24 cellular contexts compared by ENCODE assay signal in the genomic region with DNA sequence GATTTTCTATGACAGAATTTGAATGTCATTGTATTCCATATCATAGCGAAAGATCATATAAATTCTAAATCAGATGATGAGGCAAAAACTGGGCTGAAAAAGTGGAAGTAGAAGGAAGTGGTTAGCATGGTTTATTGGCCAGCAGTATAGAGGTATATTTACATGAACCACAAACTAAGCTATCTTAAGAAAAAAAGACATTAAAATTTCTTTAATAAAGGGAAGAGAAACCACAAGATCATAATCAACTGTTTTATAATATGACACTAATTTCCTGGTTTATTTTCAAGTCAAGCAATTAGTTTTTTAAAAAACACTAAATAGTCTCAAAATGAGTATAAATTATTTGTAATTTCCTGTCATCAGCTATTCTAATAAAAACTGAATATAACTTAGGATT.
"Had no signal": no experiment of that assay in that cellular context is flagged by ENCODE, and none has a peak within 500 bp of the region (broad histone marks: within the 10 kb centered on the region; RNA-seq: fewer than 3 reads in every experiment).

No MANE protein-coding gene starts in this region.

- H3K36me3 ChIP-seq: gastroesophageal sphincter, heart left ventricle, ovary, right atrium auricular region, spleen, tibial artery, uterus had no signal

- H3K4me3 ChIP-seq: coronary artery, gastroesophageal sphincter, heart left ventricle, ovary, psoas muscle, right atrium auricular region, spleen, tibial artery, uterus had no signal

- DNase-seq: activated CD4-positive, alpha-beta memory T cell treated with anti-CD3 and anti-CD28 coated beads, Interleukin-2, amount 10 ng/mL, durations not matched to agents 7 days and 5 days; activated CD4-positive, alpha-beta T cell treated with anti-CD3 and anti-CD28 coated beads, Interleukin-2, amount 10 ng/mL, durations not matched to agents 24 days and 14 days; activated effector memory CD4-positive, alpha-beta T cell treated with Interleukin-2 at 50 U/mL for 16 hours; activated naive CD4-positive, alpha-beta T cell treated with anti-CD3 and anti-CD28 coated beads for 36 hours; activated naive CD8-positive, alpha-beta T cell treated with anti-CD3 and anti-CD28 coated beads, Interleukin-2, amount 10 ng/mL, durations not matched to agents 7 days and 5 days; activated T-cell treated with anti-CD3 and anti-CD28 coated beads, Interleukin-2, amount 50 U/mL, for 72 hours; amygdala; cerebellar nuclear complex; heart left ventricle; left colon; ovary; psoas muscle; spleen; stimulated activated naive CD8-positive, alpha-beta T cell treated with anti-CD3 and anti-CD28 coated beads, Interleukin-15, amount 100 ng/mL, for 72 hours; T1000; tibial artery; uterus had no signal

- H3K4me1 ChIP-seq: gastroesophageal sphincter, heart left ventricle, psoas muscle, right atrium auricular region, spleen, tibial artery, uterus had no signal

- ATAC-seq: activated CD4-positive, CD25-positive, alpha-beta regulatory T cell treated with anti-CD3 and anti-CD28 coated beads, Interleukin-2, amount 50 U/mL, for 24 hours; activated T-cell treated with anti-CD3 and anti-CD28 coated beads, Interleukin-2, amount 50 U/mL, for 72 hours; gastroesophageal sphincter; heart left ventricle; left colon; natural killer cell treated with Interleukin-12 subunit alpha and Interleukin-12 subunit beta and Interleukin-15 and Interleukin-18, amount 100 ng/mL, for 72 hours; psoas muscle; stimulated activated naive CD8-positive, alpha-beta T cell treated with anti-CD3 and anti-CD28 coated beads, Interleukin-15, amount 100 ng/mL, for 72 hours had no signal

- H3K27me3 ChIP-seq: gastroesophageal sphincter, heart left ventricle, ovary, right atrium auricular region, spleen, tibial artery, uterus had no signal

- H3K9me3 ChIP-seq: ovary, tibial artery, uterus had no signal

- H3K27ac ChIP-seq: coronary artery, epithelial cell of prostate, gastroesophageal sphincter, heart left ventricle, ovary, psoas muscle, right atrium auricular region, spleen, tibial artery, uterus, VCaP had no signal
